In the genomic region with DNA sequence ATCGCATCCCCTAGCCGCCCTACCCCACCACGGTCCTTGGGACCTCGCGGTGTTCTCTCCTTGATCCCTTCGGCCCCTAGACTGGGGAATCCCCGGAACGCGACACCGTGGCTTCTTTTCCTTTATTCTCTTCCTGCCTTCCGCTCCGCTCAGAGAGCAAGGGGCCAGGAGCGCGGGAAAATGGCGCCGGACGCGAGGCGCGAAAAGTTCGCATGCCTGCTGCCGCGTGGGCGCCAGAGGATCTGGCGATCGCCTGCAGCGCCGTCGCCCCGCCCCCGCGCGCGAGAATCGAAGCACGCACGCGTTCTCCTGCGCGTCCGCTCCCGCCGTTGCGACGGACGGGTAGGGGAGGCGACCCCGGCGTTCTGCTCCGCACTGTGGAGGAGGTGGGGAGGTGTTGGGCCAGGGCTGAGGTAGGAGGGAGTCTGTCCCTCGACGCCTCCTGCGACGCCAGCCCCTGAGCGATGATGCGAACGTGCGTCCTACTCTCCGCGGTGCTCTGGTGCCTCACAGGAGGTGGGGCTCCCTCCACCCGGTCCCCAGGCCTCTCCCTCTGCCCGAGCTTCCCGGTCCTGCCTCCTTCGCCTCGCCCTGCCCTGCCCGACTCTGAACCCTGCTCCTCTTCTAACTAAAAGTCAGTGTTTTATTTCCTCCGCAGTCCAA, we compare ENCODE assay signal across 1 cellular context.
TF ChIP-seq lines count a peak whose summit lies in the region.

A gene with protein sequence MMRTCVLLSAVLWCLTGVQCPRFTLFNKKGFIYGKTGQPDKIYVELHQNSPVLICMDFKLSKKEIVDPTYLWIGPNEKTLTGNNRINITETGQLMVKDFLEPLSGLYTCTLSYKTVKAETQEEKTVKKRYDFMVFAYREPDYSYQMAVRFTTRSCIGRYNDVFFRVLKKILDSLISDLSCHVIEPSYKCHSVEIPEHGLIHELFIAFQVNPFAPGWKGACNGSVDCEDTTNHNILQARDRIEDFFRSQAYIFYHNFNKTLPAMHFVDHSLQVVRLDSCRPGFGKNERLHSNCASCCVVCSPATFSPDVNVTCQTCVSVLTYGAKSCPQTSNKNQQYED (plus strand): TSS at position 312 of the 663 bp plus-strand sequence. CDS start 153 bp downstream, at position 465.

TF ChIP-seq in SK-N-SH treated with all-trans-retinoic acid at 6 μM for 48 hours, 23 proteins besides CTCF, POLR2A, EP300 and RAD21 (continued from another document):
- TF ChIP-seq, protein P1, sequence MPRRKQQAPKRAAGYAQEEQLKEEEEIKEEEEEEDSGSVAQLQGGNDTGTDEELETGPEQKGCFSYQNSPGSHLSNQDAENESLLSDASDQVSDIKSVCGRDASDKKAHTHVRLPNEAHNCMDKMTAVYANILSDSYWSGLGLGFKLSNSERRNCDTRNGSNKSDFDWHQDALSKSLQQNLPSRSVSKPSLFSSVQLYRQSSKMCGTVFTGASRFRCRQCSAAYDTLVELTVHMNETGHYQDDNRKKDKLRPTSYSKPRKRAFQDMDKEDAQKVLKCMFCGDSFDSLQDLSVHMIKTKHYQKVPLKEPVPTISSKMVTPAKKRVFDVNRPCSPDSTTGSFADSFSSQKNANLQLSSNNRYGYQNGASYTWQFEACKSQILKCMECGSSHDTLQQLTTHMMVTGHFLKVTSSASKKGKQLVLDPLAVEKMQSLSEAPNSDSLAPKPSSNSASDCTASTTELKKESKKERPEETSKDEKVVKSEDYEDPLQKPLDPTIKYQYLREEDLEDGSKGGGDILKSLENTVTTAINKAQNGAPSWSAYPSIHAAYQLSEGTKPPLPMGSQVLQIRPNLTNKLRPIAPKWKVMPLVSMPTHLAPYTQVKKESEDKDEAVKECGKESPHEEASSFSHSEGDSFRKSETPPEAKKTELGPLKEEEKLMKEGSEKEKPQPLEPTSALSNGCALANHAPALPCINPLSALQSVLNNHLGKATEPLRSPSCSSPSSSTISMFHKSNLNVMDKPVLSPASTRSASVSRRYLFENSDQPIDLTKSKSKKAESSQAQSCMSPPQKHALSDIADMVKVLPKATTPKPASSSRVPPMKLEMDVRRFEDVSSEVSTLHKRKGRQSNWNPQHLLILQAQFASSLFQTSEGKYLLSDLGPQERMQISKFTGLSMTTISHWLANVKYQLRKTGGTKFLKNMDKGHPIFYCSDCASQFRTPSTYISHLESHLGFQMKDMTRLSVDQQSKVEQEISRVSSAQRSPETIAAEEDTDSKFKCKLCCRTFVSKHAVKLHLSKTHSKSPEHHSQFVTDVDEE (CRISPR knock-in tag; IDR thresholded peaks at IDR 0.05), result no peak
- TF ChIP-seq TCF4 (CRISPR knock-in tag; IDR thresholded peaks at IDR 0.05; ENCODE audit: borderline replicate concordance) (no peak), ZFP30 (CRISPR knock-in tag; IDR thresholded peaks at IDR 0.05) (no peak), OSR1 (CRISPR knock-in tag; IDR thresholded peaks at IDR 0.05) (no peak), ISL1 (CRISPR knock-in tag; IDR thresholded peaks at IDR 0.05) (no peak), ZFP3 (CRISPR knock-in tag; IDR thresholded peaks at IDR 0.05) (no peak), ESRRG (CRISPR knock-in tag; IDR thresholded peaks at IDR 0.05) (no peak), CSDC2 (CRISPR knock-in tag; IDR thresholded peaks at IDR 0.05) (no peak), SNAI2 (CRISPR knock-in tag; IDR thresholded peaks at IDR 0.05) (no peak), ZNF8 (CRISPR knock-in tag; IDR thresholded peaks at IDR 0.05) (no peak), ZC3H10 (CRISPR knock-in tag; IDR thresholded peaks at IDR 0.05) (no peak), ARNTL (CRISPR knock-in tag; IDR thresholded peaks at IDR 0.05; ENCODE audit: borderline replicate concordance, low read depth) (no peak)
- TF ChIP-seq, protein P2, sequence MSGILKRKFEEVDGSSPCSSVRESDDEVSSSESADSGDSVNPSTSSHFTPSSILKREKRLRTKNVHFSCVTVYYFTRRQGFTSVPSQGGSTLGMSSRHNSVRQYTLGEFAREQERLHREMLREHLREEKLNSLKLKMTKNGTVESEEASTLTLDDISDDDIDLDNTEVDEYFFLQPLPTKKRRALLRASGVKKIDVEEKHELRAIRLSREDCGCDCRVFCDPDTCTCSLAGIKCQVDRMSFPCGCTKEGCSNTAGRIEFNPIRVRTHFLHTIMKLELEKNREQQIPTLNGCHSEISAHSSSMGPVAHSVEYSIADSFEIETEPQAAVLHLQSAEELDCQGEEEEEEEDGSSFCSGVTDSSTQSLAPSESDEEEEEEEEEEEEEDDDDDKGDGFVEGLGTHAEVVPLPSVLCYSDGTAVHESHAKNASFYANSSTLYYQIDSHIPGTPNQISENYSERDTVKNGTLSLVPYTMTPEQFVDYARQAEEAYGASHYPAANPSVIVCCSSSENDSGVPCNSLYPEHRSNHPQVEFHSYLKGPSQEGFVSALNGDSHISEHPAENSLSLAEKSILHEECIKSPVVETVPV (CRISPR knock-in tag; IDR thresholded peaks at IDR 0.05), result no peak
- TF ChIP-seq, protein P3, sequence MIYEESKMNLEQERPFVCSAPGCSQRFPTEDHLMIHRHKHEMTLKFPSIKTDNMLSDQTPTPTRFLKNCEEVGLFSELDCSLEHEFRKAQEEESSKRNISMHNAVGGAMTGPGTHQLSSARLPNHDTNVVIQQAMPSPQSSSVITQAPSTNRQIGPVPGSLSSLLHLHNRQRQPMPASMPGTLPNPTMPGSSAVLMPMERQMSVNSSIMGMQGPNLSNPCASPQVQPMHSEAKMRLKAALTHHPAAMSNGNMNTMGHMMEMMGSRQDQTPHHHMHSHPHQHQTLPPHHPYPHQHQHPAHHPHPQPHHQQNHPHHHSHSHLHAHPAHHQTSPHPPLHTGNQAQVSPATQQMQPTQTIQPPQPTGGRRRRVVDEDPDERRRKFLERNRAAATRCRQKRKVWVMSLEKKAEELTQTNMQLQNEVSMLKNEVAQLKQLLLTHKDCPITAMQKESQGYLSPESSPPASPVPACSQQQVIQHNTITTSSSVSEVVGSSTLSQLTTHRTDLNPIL (CRISPR knock-in tag; IDR thresholded peaks at IDR 0.05; ENCODE audit: low read depth), result no peak
